In genomic region chr20:44402391-44403193, GRCh38 we compare ENCODE assay signal across 25 cellular contexts. TPM values are rescaled to one million over a fixed set of nuclear protein-coding genes. Genes with fewer than 3 reads are reported as not detected.
A peak's percentile ranks its signal among the peaks of the same experiment; 100 is the strongest.
DNase-seq lines count a peak whose midpoint lies in the region; ATAC-seq and TF ChIP-seq lines count a peak whose summit lies in the region.
"Had no signal": no experiment of that assay in that cellular context is flagged by ENCODE, and none has a peak within 500 bp of the region (broad histone marks: within the 10 kb centered on the region; RNA-seq: fewer than 3 reads in every experiment).

No MANE protein-coding gene starts in this region.

- 28% methylated on average over 18 of the region's 18 CpGs for WGBS in liver

- no peaks in the 10 kb centered on the region for H3K27me3 Mint-ChIP-seq in activated T-helper 2 cell treated with anti-CD3 and anti-CD28 coated beads, Interferon-gamma antibody, Interleukin-2, Interleukin-4, amounts not matched to agents 10 μg/mL and 5 μg/mL and 100 μg/mL, durations not matched to agents 14 hours and 24 hours and 36 hours (ENCODE audit: low read depth)
- H3K27me3 Mint-ChIP-seq: stimulated activated naive CD8-positive, alpha-beta T cell treated with anti-CD3 and anti-CD28 coated beads, Interleukin-15, Interleukin-2, amounts not matched to agents 100 ng/mL and 50 ng/mL, for 24 hours had no signal

- H3K27me3 ChIP-seq in liver (ENCODE audit: control insufficient read depth in 4 of 4, insufficient read depth in 4 of 4, low read length in 3 of 4): no peaks in the 10 kb centered on the region

- peak overlapping the region; percentile 96 to 98 for H3K9ac ChIP-seq in liver (ENCODE audit: low read depth in 1 of 2, low read length in 2 of 2)

- no peak for ATAC-seq in HG02973 (IDR thresholded peaks at IDR 0.05; ENCODE audit: unreplicated experiment)
- ATAC-seq: activated T-helper 17 cell treated with anti-CD3 and anti-CD28 coated beads, Interleukin-2, amount 50 U/mL, for 72 hours; heart left ventricle; naive thymus-derived CD4-positive, alpha-beta T cell had no signal

- H3K27ac ChIP-seq in HEK293 (ENCODE audit: extremely low read depth, low read depth, low read length): no peak overlapping the region
- H3K27ac ChIP-seq in liver (ENCODE audit: low read depth in 1 of 2, low read length in 2 of 2): peak overlapping the region; percentile 76 to 95
- no peak overlapping the region for H3K27ac ChIP-seq in caudate nucleus (ENCODE audit: low read depth, low read length)
- H3K27ac ChIP-seq: heart left ventricle, skin epidermis had no signal

- CTCF ChIA-PET in HEK293 (lab: Yijun Ruan, JAX): interaction anchor here (0.6 kb wide), 1 partner anchor 950 kb away, joined by 3 read pairs; no protein-coding TSS in a partner anchor

- intact Hi-C loops in activated T-helper 2 cell treated with anti-CD3 and anti-CD28 coated beads, Interferon-gamma antibody, Interleukin-2, Interleukin-4, amounts not matched to agents 10 μg/mL and 5 μg/mL and 100 μg/mL, durations not matched to agents 14 hours and 24 hours and 36 hours (cut with micrococcal nuclease): no loop called here

- no peak for TF ChIP-seq RAD21 in liver (IDR thresholded peaks at IDR 0.05)

- peak; percentile 40 for DNase-seq in astrocyte of the hippocampus (ENCODE audit: low read depth, low spot score)
- DNase-seq in renal cortical epithelial cell (ENCODE audit: low read depth): peak; percentile 47
- DNase-seq in activated T-helper 2 cell treated with anti-CD3 and anti-CD28 coated beads, Interferon-gamma antibody, Interleukin-2, Interleukin-4, amounts not matched to agents 10 μg/mL and 5 μg/mL and 100 μg/mL, durations not matched to agents 14 hours and 24 hours and 36 hours (ENCODE audit: low spot score): no peak
- DNase-seq in NCI-H82 treated with DMSO at 0.1 percent for 48 hours (lab: John Stamatoyannopoulos, UW; ENCODE audit: unreplicated experiment): no peak
- no peak for DNase-seq in caudate nucleus (lab: John Stamatoyannopoulos, UW)
- DNase-seq: activated CD4-positive, alpha-beta T cell treated with anti-CD3 and anti-CD28 coated beads, Interleukin-2, amount 10 ng/mL, durations not matched to agents 24 days and 14 days; activated naive CD8-positive, alpha-beta T cell treated with anti-CD3 and anti-CD28 coated beads, Interleukin-2, amount 10 ng/mL, durations not matched to agents 7 days and 5 days; HCEC 1CT; immature natural killer cell; naive thymus-derived CD4-positive, alpha-beta T cell; NCI-H1436; NCI-H2227 treated with DMSO at 0.1 percent for 48 hours; NCI-H82; SIG-M5; stimulated activated CD4-positive, alpha-beta T cell treated with anti-CD3 and anti-CD28 coated beads, Interleukin-2, amount 100 ng/mL, for 48 hours had no signal

- TF ChIP-seq CTCF in HEK293 (tag by site-specific recombination; IDR thresholded peaks at IDR 0.05): no peak
- TF ChIP-seq CTCF in liver (IDR thresholded peaks at IDR 0.05; ENCODE audit: low read depth, low read length, missing input control): no peak

- no peaks in the 10 kb centered on the region for H3K36me3 ChIP-seq in HEK293 (ENCODE audit: control insufficient read depth in 2 of 2, insufficient read depth in 1 of 2, low read length in 2 of 2)
- H3K36me3 ChIP-seq in liver (ENCODE audit: control insufficient read depth in 4 of 4, insufficient read depth in 3 of 4, low read depth in 1 of 4, low read length in 3 of 4): peaks cover 1 to 11% (median 9%) of the 10 kb centered on the region in 4 donors
- H3K36me3 ChIP-seq: heart left ventricle had no signal

- no peak overlapping the region for H3K4me3 ChIP-seq in HEK293 (ENCODE audit: low read depth, low read length)
- H3K4me3 ChIP-seq in liver (ENCODE audit: low read depth in 1 of 3, low read length in 3 of 3): peak overlapping the region; percentile 74 to 99 (median 94)
- H3K4me3 ChIP-seq: heart left ventricle, lung, skin epidermis had no signal

- H3K4me1 ChIP-seq in HEK293 (ENCODE audit: control insufficient read depth, insufficient read depth, low read length) (no peaks in the 10 kb centered on the region), liver (ENCODE audit: control insufficient read depth in 4 of 4, insufficient read depth in 4 of 4, low read length in 3 of 4) (peaks cover 9 to 72% (median 48%) of the 10 kb centered on the region in 4 donors)
- H3K4me1 ChIP-seq: heart left ventricle had no signal

- H3K9me3 Mint-ChIP-seq in activated T-helper 2 cell treated with anti-CD3 and anti-CD28 coated beads, Interferon-gamma antibody, Interleukin-2, Interleukin-4, amounts not matched to agents 10 μg/mL and 5 μg/mL and 100 μg/mL, durations not matched to agents 14 hours and 24 hours and 36 hours: peaks cover 6% of the 10 kb centered on the region
- H3K9me3 Mint-ChIP-seq: activated T-helper 17 cell treated with anti-CD3 and anti-CD28 coated beads, Interleukin-2, amount 50 U/mL, for 72 hours; immature natural killer cell; stimulated activated naive CD8-positive, alpha-beta T cell treated with anti-CD3 and anti-CD28 coated beads, Interleukin-15, Interleukin-2, amounts not matched to agents 100 ng/mL and 50 ng/mL, for 24 hours had no signal

- no peak overlapping the region for H3K27ac Mint-ChIP-seq in activated T-helper 2 cell treated with anti-CD3 and anti-CD28 coated beads, Interferon-gamma antibody, Interleukin-2, Interleukin-4, amounts not matched to agents 10 μg/mL and 5 μg/mL and 100 μg/mL, durations not matched to agents 14 hours and 24 hours and 36 hours
- H3K27ac Mint-ChIP-seq: activated CD4-positive, alpha-beta T cell treated with anti-CD3 and anti-CD28 coated beads, Interleukin-2, amount 10 ng/mL, durations not matched to agents 24 days and 14 days; activated naive CD8-positive, alpha-beta T cell treated with anti-CD3 and anti-CD28 coated beads, Interleukin-2, amount 10 ng/mL, durations not matched to agents 7 days and 5 days; activated T-helper 17 cell treated with anti-CD3 and anti-CD28 coated beads, Interleukin-2, amount 50 U/mL, for 72 hours; immature natural killer cell; naive thymus-derived CD4-positive, alpha-beta T cell; stimulated activated naive CD8-positive, alpha-beta T cell treated with anti-CD3 and anti-CD28 coated beads, Interleukin-15, Interleukin-2, amounts not matched to agents 100 ng/mL and 50 ng/mL, for 24 hours had no signal

- POLR2A ChIA-PET in HEK293 (lab: Yijun Ruan, JAX): no interaction called here

- no peak overlapping the region for H3K4me3 Mint-ChIP-seq in activated T-helper 2 cell treated with anti-CD3 and anti-CD28 coated beads, Interferon-gamma antibody, Interleukin-2, Interleukin-4, amounts not matched to agents 10 μg/mL and 5 μg/mL and 100 μg/mL, durations not matched to agents 14 hours and 24 hours and 36 hours (ENCODE audit: low read depth)
- H3K4me3 Mint-ChIP-seq: activated CD4-positive, alpha-beta T cell treated with anti-CD3 and anti-CD28 coated beads, Interleukin-2, amount 10 ng/mL, durations not matched to agents 24 days and 14 days; activated naive CD8-positive, alpha-beta T cell treated with anti-CD3 and anti-CD28 coated beads, Interleukin-2, amount 10 ng/mL, durations not matched to agents 7 days and 5 days; activated T-helper 17 cell treated with anti-CD3 and anti-CD28 coated beads, Interleukin-2, amount 50 U/mL, for 72 hours; immature natural killer cell; naive thymus-derived CD4-positive, alpha-beta T cell; stimulated activated naive CD8-positive, alpha-beta T cell treated with anti-CD3 and anti-CD28 coated beads, Interleukin-15, Interleukin-2, amounts not matched to agents 100 ng/mL and 50 ng/mL, for 24 hours had no signal

- H3K9me3 ChIP-seq in HEK293 (ENCODE audit: control insufficient read depth, insufficient read depth, low read depth, low read length) (no peaks in the 10 kb centered on the region), liver (ENCODE audit: control insufficient read depth in 4 of 4, low read length in 3 of 4) (no peaks in the 10 kb centered on the region)
- H3K9me3 ChIP-seq: heart left ventricle had no signal

- H3K36me3 Mint-ChIP-seq in activated T-helper 2 cell treated with anti-CD3 and anti-CD28 coated beads, Interferon-gamma antibody, Interleukin-2, Interleukin-4, amounts not matched to agents 10 μg/mL and 5 μg/mL and 100 μg/mL, durations not matched to agents 14 hours and 24 hours and 36 hours (ENCODE audit: low read depth): no peaks in the 10 kb centered on the region
- H3K36me3 Mint-ChIP-seq: activated naive CD8-positive, alpha-beta T cell treated with anti-CD3 and anti-CD28 coated beads, Interleukin-2, amount 10 ng/mL, durations not matched to agents 7 days and 5 days; immature natural killer cell; naive thymus-derived CD4-positive, alpha-beta T cell had no signal

- H3K4me1 Mint-ChIP-seq in activated T-helper 2 cell treated with anti-CD3 and anti-CD28 coated beads, Interferon-gamma antibody, Interleukin-2, Interleukin-4, amounts not matched to agents 10 μg/mL and 5 μg/mL and 100 μg/mL, durations not matched to agents 14 hours and 24 hours and 36 hours (ENCODE audit: low read depth): no peaks in the 10 kb centered on the region
- H3K4me1 Mint-ChIP-seq: activated CD4-positive, alpha-beta T cell treated with anti-CD3 and anti-CD28 coated beads, Interleukin-2, amount 10 ng/mL, durations not matched to agents 24 days and 14 days; activated naive CD8-positive, alpha-beta T cell treated with anti-CD3 and anti-CD28 coated beads, Interleukin-2, amount 10 ng/mL, durations not matched to agents 7 days and 5 days; activated T-helper 17 cell treated with anti-CD3 and anti-CD28 coated beads, Interleukin-2, amount 50 U/mL, for 72 hours; immature natural killer cell had no signal

TF ChIP-seq in HEK293, 187 proteins besides CTCF, POLR2A, EP300 and RAD21:
- TF ChIP-seq KLF1 (tag by site-specific recombination; IDR thresholded peaks at IDR 0.05) (no peak), ZIC2 (tag by site-specific recombination; IDR thresholded peaks at IDR 0.05) (peak; percentile 74), ZNF514 (tag by site-specific recombination; IDR thresholded peaks at IDR 0.05) (no peak), ZNF266 (tag by site-specific recombination; IDR thresholded peaks at IDR 0.05; ENCODE audit: low read depth) (no peak)

TF ChIP-seq in liver, 16 proteins besides CTCF, POLR2A, EP300 and RAD21 (continues in another document):
- peak; percentile 5 for TF ChIP-seq ATF3 (IDR thresholded peaks at IDR 0.05)
- TF ChIP-seq JUND (IDR thresholded peaks at IDR 0.05): no peak

RNA-seq across cellular contexts. Expression of gene HNF4A, which starts 47.1 kb away (rescaled TPM):
- total RNA-seq in liver (100 to 1,000 TPM in 1 of 2 donors, 10 to 100 TPM in 1; 51.7 to 171 TPM), renal cortical epithelial cell (4.9 TPM in 1 of 2 replicates, not detected in the other)
- 100 to 1,000 TPM in 1 of 2 donors, 10 to 100 TPM in 1; 52.3 to 120 TPM for polyA plus RNA-seq in liver
- not detected in 2 replicates for total RNA-seq in activated T-helper 2 cell treated with anti-CD3 and anti-CD28 coated beads, Interferon-gamma antibody, Interleukin-2, Interleukin-4, amounts not matched to agents 10 μg/mL and 5 μg/mL and 100 μg/mL, durations not matched to agents 14 hours and 24 hours and 36 hours
- total RNA-seq: activated CD4-positive, alpha-beta T cell treated with anti-CD3 and anti-CD28 coated beads, Interleukin-2, amount 10 ng/mL, durations not matched to agents 24 days and 14 days; activated naive CD8-positive, alpha-beta T cell treated with anti-CD3 and anti-CD28 coated beads, Interleukin-2, amount 10 ng/mL, durations not matched to agents 7 days and 5 days; activated T-helper 17 cell treated with anti-CD3 and anti-CD28 coated beads, Interleukin-2, amount 50 U/mL, for 72 hours; heart left ventricle; MCF 10A; naive thymus-derived CD4-positive, alpha-beta T cell; T-helper 1 cell treated with Interleukin-12 subunit alpha and Interleukin-12 subunit beta and Interleukin-4 antibody, amounts not matched to agents 30 ng/mL and 1 ng/mL, for 36 hours had no signal
- polyA plus RNA-seq: immature natural killer cell; naive thymus-derived CD4-positive, alpha-beta T cell had no signal

Comparison
In these comparisons a context has a peak if more than half of its experiments do, and no peak if none do; other contexts are left out.
1. H3K27ac ChIP-seq: peak in liver (2 of 2); none in HEK293 (single experiment) and caudate nucleus (single experiment).
2. DNase-seq: peak in astrocyte of the hippocampus (single experiment) and renal cortical epithelial cell (single experiment); none in activated T-helper 2 cell treated with anti-CD3 and anti-CD28 coated beads, Interferon-gamma antibody, Interleukin-2, Interleukin-4, amounts not matched to agents 10 μg/mL and 5 μg/mL and 100 μg/mL, durations not matched to agents 14 hours and 24 hours and 36 hours (single experiment), NCI-H82 treated with DMSO at 0.1 percent for 48 hours (single experiment) and caudate nucleus (0 of 61).